ENCODE assay signal across 7 cellular contexts in genomic region chr16:54928016-54928356, GRCh38. TPM values are rescaled to one million over a fixed set of nuclear protein-coding genes. Genes with fewer than 3 reads are reported as not detected.
DNase-seq lines count a peak whose midpoint lies in the region; ATAC-seq and TF ChIP-seq lines count a peak whose summit lies in the region.

No MANE protein-coding gene starts in this region.

- no peak for TF ChIP-seq POLR2A in NB4 (IDR thresholded peaks at IDR 0.05; ENCODE audit: extremely low read depth, insufficient read length)

- no peak for ATAC-seq in HG03571 (IDR thresholded peaks at IDR 0.05; ENCODE audit: unreplicated experiment)

- in situ Hi-C loops in astrocyte of the cerebellum (cut with HindIII; ENCODE audit: low sequenced_read_pairs), result no loop called here

- peak overlapping the region; percentile 85 for H3K4me3 ChIP-seq in NB4 (ENCODE audit: low read depth, low read length)
- peak overlapping the region; percentile 78 for H3K4me3 ChIP-seq in astrocyte of the cerebellum (ENCODE audit: low read depth, low read length)

- TF ChIP-seq CTCF in NB4 (IDR thresholded peaks at IDR 0.05; ENCODE audit: low read depth, low read length) (no peak), astrocyte of the cerebellum (IDR thresholded peaks at IDR 0.05; ENCODE audit: low read depth, low read length, missing control alignments) (no peak)

- DNase-seq in ELR (ENCODE audit: low read depth), result peak; percentile 51
- peak; percentile 71 for DNase-seq in NB4 (ENCODE audit: low read depth)
- no peak for DNase-seq in astrocyte of the cerebellum (ENCODE audit: low read depth)
- peak; percentile 27 to 38 for DNase-seq in lung microvascular endothelial cell (ENCODE audit: low read depth in 2 of 2)
- DNase-seq in stimulated activated CD4-positive, alpha-beta T cell treated with anti-CD3 and anti-CD28 coated beads, Interleukin-12 subunit alpha, Interleukin-12 subunit beta, amount 100 ng/mL, for 4 hours, result no peak
- DNase-seq in T1000 (lab: John Stamatoyannopoulos, UW), result no peak

RNA-seq across cellular contexts. Expression of gene IRX5, which starts 2.7 kb away (rescaled TPM):
- 0.20 and 0.65 TPM in 2 replicates for total RNA-seq in lung microvascular endothelial cell

Comparison
In these comparisons a context has a peak if more than half of its experiments do, and no peak if none do; other contexts are left out.
1. DNase-seq: peak in ELR (single experiment), NB4 (single experiment) and lung microvascular endothelial cell (2 of 2); none in astrocyte of the cerebellum (single experiment), stimulated activated CD4-positive, alpha-beta T cell treated with anti-CD3 and anti-CD28 coated beads, Interleukin-12 subunit alpha, Interleukin-12 subunit beta, amount 100 ng/mL, for 4 hours (single experiment) and T1000 (single experiment).